ENCODE assay signal across 1 cellular context in the genomic region with DNA sequence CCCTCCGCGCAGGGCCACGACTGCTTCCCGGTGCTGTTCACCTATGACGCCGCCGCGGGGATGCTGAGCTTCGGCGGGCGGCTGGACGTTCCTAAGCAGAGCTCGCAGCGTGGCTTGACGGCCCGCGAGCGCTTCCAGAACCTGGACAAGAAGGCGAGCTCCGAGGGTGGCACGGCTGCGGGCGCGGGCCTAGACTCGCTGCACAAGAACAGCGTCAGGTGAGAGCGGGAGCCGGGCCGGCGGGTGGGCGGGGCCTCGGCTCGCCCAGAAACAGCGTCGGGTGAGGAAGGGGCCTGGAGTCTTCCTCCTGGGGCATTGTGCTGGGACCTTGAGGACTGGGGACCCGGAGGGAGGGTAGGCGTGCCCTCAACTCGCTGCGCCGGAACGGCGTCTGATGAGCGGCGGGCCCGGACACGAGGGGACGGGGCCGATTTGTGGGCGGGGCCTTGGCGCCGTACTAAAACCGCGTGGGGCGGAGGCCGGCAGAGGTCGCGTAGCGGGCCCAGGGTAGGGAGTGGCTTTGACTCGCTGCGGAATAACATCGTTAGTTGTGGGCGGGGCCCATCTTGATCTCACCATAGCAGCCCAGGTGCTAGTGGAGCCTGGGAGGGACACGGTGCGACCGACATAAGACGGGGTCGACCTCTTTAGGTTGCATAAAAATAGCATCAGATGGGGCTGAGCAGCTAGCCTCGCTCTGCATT.
A peak's percentile ranks its signal among the peaks of the same experiment; 100 is the strongest.
TF ChIP-seq lines count a peak whose summit lies in the region.

No MANE protein-coding gene starts in this region.

TF ChIP-seq in K562, 482 proteins besides CTCF, POLR2A, EP300 and RAD21 (continued from another document and continues in another):
- TF ChIP-seq, protein P1, sequence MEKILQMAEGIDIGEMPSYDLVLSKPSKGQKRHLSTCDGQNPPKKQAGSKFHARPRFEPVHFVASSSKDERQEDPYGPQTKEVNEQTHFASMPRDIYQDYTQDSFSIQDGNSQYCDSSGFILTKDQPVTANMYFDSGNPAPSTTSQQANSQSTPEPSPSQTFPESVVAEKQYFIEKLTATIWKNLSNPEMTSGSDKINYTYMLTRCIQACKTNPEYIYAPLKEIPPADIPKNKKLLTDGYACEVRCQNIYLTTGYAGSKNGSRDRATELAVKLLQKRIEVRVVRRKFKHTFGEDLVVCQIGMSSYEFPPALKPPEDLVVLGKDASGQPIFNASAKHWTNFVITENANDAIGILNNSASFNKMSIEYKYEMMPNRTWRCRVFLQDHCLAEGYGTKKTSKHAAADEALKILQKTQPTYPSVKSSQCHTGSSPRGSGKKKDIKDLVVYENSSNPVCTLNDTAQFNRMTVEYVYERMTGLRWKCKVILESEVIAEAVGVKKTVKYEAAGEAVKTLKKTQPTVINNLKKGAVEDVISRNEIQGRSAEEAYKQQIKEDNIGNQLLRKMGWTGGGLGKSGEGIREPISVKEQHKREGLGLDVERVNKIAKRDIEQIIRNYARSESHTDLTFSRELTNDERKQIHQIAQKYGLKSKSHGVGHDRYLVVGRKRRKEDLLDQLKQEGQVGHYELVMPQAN (IDR thresholded peaks at IDR 0.05; ENCODE audit: borderline replicate concordance) = no peak
- TF ChIP-seq ZNF253 (CRISPR knock-in tag; conservative IDR thresholded peaks at IDR 0.05) (no peak), HEY1 (CRISPR knock-in tag; IDR thresholded peaks at IDR 0.05; ENCODE audit: borderline replicate concordance) (no peak), ZNF212 (CRISPR knock-in tag; IDR thresholded peaks at IDR 0.05) (no peak), MTF1 (CRISPR knock-in tag; IDR thresholded peaks at IDR 0.05; ENCODE audit: borderline replicate concordance) (no peak), RFX1 (IDR thresholded peaks at IDR 0.05) (no peak), NRF1 (conservative IDR thresholded peaks at IDR 0.05 in 1 of 2, IDR thresholded peaks at IDR 0.05 in 1 of 2) (peak; percentile 15 to 40; a peak in 2 of 4 replicates), FIP1L1 (IDR thresholded peaks at IDR 0.05; ENCODE audit: low read depth, low read length, poor library complexity, severe bottlenecking) (peak; percentile 87), CHD4 (IDR thresholded peaks at IDR 0.05; ENCODE audit: insufficient read depth, insufficient replicate concordance, low read depth, low read length, poor library complexity, severe bottlenecking) (no peak), FOXK1 (CRISPR knock-in tag; IDR thresholded peaks at IDR 0.05; ENCODE audit: borderline replicate concordance) (no peak), NR2C1 (IDR thresholded peaks at IDR 0.05) (no peak), NR2C1 (tag; IDR thresholded peaks at IDR 0.05) (no peak), IFI16 (CRISPR knock-in tag; IDR thresholded peaks at IDR 0.05) (no peak), ZNF586 (CRISPR knock-in tag; conservative IDR thresholded peaks at IDR 0.05) (no peak), KLF6 (CRISPR knock-in tag; IDR thresholded peaks at IDR 0.05; ENCODE audit: borderline replicate concordance) (no peak), RBM22 (IDR thresholded peaks at IDR 0.05; ENCODE audit: low read depth, low read length, poor library complexity, severe bottlenecking) (peak; percentile 62), ZNF79 (CRISPR knock-in tag; IDR thresholded peaks at IDR 0.05; ENCODE audit: low read depth) (no peak), SRSF3 (IDR thresholded peaks at IDR 0.05; ENCODE audit: insufficient read depth, low read length) (no peak), PRMT5 (CRISPR knock-in tag; IDR thresholded peaks at IDR 0.05) (no peak), ZNF668 (CRISPR knock-in tag; IDR thresholded peaks at IDR 0.05) (no peak), MTA2 (IDR thresholded peaks at IDR 0.05; ENCODE audit: low read depth) (no peak), NCOA4 (IDR thresholded peaks at IDR 0.05; ENCODE audit: partially characterized antibody) (no peak), ZNF197 (CRISPR knock-in tag; IDR thresholded peaks at IDR 0.05; ENCODE audit: low read depth) (no peak), SP1 (CRISPR knock-in tag; IDR thresholded peaks at IDR 0.05) (no peak), TOE1 (IDR thresholded peaks at IDR 0.05; ENCODE audit: borderline replicate concordance) (no peak), TOE1 (CRISPR knock-in tag; IDR thresholded peaks at IDR 0.05; ENCODE audit: borderline replicate concordance, low read depth) (no peak), KLF1 (tag; IDR thresholded peaks at IDR 0.05) (peak; percentile 58; the same call in 1 of the 2 replicates)
- TF ChIP-seq, protein P2, sequence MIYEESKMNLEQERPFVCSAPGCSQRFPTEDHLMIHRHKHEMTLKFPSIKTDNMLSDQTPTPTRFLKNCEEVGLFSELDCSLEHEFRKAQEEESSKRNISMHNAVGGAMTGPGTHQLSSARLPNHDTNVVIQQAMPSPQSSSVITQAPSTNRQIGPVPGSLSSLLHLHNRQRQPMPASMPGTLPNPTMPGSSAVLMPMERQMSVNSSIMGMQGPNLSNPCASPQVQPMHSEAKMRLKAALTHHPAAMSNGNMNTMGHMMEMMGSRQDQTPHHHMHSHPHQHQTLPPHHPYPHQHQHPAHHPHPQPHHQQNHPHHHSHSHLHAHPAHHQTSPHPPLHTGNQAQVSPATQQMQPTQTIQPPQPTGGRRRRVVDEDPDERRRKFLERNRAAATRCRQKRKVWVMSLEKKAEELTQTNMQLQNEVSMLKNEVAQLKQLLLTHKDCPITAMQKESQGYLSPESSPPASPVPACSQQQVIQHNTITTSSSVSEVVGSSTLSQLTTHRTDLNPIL (CRISPR knock-in tag; IDR thresholded peaks at IDR 0.05) = no peak
- TF ChIP-seq, protein P3, sequence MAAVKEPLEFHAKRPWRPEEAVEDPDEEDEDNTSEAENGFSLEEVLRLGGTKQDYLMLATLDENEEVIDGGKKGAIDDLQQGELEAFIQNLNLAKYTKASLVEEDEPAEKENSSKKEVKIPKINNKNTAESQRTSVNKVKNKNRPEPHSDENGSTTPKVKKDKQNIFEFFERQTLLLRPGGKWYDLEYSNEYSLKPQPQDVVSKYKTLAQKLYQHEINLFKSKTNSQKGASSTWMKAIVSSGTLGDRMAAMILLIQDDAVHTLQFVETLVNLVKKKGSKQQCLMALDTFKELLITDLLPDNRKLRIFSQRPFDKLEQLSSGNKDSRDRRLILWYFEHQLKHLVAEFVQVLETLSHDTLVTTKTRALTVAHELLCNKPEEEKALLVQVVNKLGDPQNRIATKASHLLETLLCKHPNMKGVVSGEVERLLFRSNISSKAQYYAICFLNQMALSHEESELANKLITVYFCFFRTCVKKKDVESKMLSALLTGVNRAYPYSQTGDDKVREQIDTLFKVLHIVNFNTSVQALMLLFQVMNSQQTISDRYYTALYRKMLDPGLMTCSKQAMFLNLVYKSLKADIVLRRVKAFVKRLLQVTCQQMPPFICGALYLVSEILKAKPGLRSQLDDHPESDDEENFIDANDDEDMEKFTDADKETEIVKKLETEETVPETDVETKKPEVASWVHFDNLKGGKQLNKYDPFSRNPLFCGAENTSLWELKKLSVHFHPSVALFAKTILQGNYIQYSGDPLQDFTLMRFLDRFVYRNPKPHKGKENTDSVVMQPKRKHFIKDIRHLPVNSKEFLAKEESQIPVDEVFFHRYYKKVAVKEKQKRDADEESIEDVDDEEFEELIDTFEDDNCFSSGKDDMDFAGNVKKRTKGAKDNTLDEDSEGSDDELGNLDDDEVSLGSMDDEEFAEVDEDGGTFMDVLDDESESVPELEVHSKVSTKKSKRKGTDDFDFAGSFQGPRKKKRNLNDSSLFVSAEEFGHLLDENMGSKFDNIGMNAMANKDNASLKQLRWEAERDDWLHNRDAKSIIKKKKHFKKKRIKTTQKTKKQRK (IDR thresholded peaks at IDR 0.05; ENCODE audit: borderline replicate concordance, low read depth, low read length) = no peak
- TF ChIP-seq, protein P4, sequence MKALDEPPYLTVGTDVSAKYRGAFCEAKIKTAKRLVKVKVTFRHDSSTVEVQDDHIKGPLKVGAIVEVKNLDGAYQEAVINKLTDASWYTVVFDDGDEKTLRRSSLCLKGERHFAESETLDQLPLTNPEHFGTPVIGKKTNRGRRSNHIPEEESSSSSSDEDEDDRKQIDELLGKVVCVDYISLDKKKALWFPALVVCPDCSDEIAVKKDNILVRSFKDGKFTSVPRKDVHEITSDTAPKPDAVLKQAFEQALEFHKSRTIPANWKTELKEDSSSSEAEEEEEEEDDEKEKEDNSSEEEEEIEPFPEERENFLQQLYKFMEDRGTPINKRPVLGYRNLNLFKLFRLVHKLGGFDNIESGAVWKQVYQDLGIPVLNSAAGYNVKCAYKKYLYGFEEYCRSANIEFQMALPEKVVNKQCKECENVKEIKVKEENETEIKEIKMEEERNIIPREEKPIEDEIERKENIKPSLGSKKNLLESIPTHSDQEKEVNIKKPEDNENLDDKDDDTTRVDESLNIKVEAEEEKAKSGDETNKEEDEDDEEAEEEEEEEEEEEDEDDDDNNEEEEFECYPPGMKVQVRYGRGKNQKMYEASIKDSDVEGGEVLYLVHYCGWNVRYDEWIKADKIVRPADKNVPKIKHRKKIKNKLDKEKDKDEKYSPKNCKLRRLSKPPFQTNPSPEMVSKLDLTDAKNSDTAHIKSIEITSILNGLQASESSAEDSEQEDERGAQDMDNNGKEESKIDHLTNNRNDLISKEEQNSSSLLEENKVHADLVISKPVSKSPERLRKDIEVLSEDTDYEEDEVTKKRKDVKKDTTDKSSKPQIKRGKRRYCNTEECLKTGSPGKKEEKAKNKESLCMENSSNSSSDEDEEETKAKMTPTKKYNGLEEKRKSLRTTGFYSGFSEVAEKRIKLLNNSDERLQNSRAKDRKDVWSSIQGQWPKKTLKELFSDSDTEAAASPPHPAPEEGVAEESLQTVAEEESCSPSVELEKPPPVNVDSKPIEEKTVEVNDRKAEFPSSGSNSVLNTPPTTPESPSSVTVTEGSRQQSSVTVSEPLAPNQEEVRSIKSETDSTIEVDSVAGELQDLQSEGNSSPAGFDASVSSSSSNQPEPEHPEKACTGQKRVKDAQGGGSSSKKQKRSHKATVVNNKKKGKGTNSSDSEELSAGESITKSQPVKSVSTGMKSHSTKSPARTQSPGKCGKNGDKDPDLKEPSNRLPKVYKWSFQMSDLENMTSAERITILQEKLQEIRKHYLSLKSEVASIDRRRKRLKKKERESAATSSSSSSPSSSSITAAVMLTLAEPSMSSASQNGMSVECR (CRISPR knock-in tag; IDR thresholded peaks at IDR 0.05) = no peak
- TF ChIP-seq, protein P5, sequence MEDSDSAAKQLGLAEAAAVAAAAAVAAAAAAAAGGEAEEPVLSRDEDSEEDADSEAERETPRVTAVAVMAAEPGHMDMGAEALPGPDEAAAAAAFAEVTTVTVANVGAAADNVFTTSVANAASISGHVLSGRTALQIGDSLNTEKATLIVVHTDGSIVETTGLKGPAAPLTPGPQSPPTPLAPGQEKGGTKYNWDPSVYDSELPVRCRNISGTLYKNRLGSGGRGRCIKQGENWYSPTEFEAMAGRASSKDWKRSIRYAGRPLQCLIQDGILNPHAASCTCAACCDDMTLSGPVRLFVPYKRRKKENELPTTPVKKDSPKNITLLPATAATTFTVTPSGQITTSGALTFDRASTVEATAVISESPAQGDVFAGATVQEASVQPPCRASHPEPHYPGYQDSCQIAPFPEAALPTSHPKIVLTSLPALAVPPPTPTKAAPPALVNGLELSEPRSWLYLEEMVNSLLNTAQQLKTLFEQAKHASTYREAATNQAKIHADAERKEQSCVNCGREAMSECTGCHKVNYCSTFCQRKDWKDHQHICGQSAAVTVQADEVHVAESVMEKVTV (CRISPR knock-in tag; IDR thresholded peaks at IDR 0.05) = no peak
- TF ChIP-seq, protein P6, sequence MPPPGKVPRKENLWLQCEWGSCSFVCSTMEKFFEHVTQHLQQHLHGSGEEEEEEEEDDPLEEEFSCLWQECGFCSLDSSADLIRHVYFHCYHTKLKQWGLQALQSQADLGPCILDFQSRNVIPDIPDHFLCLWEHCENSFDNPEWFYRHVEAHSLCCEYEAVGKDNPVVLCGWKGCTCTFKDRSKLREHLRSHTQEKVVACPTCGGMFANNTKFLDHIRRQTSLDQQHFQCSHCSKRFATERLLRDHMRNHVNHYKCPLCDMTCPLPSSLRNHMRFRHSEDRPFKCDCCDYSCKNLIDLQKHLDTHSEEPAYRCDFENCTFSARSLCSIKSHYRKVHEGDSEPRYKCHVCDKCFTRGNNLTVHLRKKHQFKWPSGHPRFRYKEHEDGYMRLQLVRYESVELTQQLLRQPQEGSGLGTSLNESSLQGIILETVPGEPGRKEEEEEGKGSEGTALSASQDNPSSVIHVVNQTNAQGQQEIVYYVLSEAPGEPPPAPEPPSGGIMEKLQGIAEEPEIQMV (tag; conservative IDR thresholded peaks at IDR 0.05; ENCODE audit: low read depth) = no peak
- TF ChIP-seq, protein P7, sequence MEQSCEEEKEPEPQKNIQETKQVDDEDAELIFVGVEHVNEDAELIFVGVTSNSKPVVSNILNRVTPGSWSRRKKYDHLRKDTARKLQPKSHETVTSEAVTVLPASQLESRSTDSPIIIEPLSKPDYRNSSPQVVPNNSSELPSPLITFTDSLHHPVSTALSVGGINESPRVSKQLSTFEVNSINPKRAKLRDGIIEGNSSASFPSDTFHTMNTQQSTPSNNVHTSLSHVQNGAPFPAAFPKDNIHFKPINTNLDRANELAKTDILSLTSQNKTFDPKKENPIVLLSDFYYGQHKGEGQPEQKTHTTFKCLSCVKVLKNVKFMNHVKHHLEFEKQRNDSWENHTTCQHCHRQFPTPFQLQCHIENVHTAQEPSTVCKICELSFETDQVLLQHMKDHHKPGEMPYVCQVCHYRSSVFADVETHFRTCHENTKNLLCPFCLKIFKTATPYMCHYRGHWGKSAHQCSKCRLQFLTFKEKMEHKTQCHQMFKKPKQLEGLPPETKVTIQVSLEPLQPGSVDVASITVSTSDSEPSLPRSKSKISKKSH (CRISPR knock-in tag; IDR thresholded peaks at IDR 0.05) = no peak
- TF ChIP-seq, protein P8, sequence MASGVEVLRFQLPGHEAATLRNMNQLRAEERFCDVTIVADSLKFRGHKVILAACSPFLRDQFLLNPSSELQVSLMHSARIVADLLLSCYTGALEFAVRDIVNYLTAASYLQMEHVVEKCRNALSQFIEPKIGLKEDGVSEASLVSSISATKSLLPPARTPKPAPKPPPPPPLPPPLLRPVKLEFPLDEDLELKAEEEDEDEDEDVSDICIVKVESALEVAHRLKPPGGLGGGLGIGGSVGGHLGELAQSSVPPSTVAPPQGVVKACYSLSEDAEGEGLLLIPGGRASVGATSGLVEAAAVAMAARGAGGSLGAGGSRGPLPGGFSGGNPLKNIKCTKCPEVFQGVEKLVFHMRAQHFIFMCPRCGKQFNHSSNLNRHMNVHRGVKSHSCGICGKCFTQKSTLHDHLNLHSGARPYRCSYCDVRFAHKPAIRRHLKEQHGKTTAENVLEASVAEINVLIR (CRISPR knock-in tag; IDR thresholded peaks at IDR 0.05) = no peak
- TF ChIP-seq, protein P9, sequence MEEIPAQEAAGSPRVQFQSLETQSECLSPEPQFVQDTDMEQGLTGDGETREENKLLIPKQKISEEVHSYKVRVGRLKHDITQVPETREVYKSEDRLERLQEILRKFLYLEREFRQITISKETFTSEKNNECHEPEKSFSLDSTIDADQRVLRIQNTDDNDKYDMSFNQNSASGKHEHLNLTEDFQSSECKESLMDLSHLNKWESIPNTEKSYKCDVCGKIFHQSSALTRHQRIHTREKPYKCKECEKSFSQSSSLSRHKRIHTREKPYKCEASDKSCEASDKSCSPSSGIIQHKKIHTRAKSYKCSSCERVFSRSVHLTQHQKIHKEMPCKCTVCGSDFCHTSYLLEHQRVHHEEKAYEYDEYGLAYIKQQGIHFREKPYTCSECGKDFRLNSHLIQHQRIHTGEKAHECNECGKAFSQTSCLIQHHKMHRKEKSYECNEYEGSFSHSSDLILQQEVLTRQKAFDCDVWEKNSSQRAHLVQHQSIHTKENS (CRISPR knock-in tag; IDR thresholded peaks at IDR 0.05) = no peak
- TF ChIP-seq, protein P10, sequence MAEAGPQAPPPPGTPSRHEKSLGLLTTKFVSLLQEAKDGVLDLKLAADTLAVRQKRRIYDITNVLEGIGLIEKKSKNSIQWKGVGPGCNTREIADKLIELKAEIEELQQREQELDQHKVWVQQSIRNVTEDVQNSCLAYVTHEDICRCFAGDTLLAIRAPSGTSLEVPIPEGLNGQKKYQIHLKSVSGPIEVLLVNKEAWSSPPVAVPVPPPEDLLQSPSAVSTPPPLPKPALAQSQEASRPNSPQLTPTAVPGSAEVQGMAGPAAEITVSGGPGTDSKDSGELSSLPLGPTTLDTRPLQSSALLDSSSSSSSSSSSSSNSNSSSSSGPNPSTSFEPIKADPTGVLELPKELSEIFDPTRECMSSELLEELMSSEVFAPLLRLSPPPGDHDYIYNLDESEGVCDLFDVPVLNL (CRISPR knock-in tag; IDR thresholded peaks at IDR 0.05; ENCODE audit: low read depth) = no peak
